12 cellular contexts compared by ENCODE assay signal in genomic region chr6:56374841-56375369, GRCh38.
A peak's percentile ranks its signal among the peaks of the same experiment; 100 is the strongest.
DNase-seq lines count a peak whose midpoint lies in the region; ATAC-seq and TF ChIP-seq lines count a peak whose summit lies in the region.
"Had no signal": no experiment of that assay in that cellular context is flagged by ENCODE, and none has a peak within 500 bp of the region (broad histone marks: within the 10 kb centered on the region; RNA-seq: fewer than 3 reads in every experiment).

No MANE protein-coding gene starts in this region.

- TF ChIP-seq CTCF in esophagus squamous epithelium (IDR thresholded peaks at IDR 0.05) (no peak), transverse colon (IDR thresholded peaks at IDR 0.05) (no peak)

- DNase-seq in M059J (ENCODE audit: low read depth) (peak; percentile 80), esophagus squamous epithelium (lab: John Stamatoyannopoulos, UW) (no peak), transverse colon (no peak), NCI-H524 treated with DMSO at 0.1 percent for 48 hours (lab: John Stamatoyannopoulos, UW) (no peak)
- no peak for DNase-seq in activated CD8-positive, alpha-beta memory T cell treated with anti-CD3 and anti-CD28 coated beads, Interleukin-2, amount 50 U/mL, for 4 hours
- DNase-seq: DMS53, NCI-H510A treated with DMSO at 0.1 percent for 48 hours, substantia nigra had no signal

- no peak for TF ChIP-seq EP300 in transverse colon (IDR thresholded peaks at IDR 0.05; ENCODE audit: low read depth)

- H3K36me3 ChIP-seq in esophagus squamous epithelium (no peaks in the 10 kb centered on the region), muscle layer of duodenum (ENCODE audit: control insufficient read depth in 1 of 2, insufficient read depth in 2 of 2, low read length in 2 of 2) (no peaks in the 10 kb centered on the region), transverse colon (no peaks in the 10 kb centered on the region)

- H3K9me3 ChIP-seq in esophagus squamous epithelium: no peaks in the 10 kb centered on the region
- no peaks in the 10 kb centered on the region for H3K9me3 ChIP-seq in muscle layer of duodenum (ENCODE audit: control insufficient read depth in 1 of 2, low read length in 2 of 2)
- no peaks in the 10 kb centered on the region for H3K9me3 ChIP-seq in transverse colon

- H3K4me1 ChIP-seq in esophagus squamous epithelium (peaks cover 8 to 60% (median 29%) of the 10 kb centered on the region in 3 donors), muscle layer of duodenum (ENCODE audit: control insufficient read depth in 1 of 2, insufficient read depth in 2 of 2, low read length in 2 of 2) (peaks cover 22% of the 10 kb centered on the region in 2 donors), transverse colon (peaks cover 11 to 31% (median 26%) of the 10 kb centered on the region in 4 donors)

- intact Hi-C loops in esophagus squamous epithelium (cut with DNase I) (no loop called here), transverse colon (cut with DNase I; ENCODE audit: low total_unique reads) (loop anchor here (10.0 kb wide), 1 partner anchor 60 kb away; no protein-coding TSS in a partner anchor)

- H3K4me3 ChIP-seq in esophagus squamous epithelium (peak overlapping the region in 1 of 4 donors; percentile 28), muscle layer of duodenum (ENCODE audit: low read depth in 1 of 2, low read length in 2 of 2) (peak overlapping the region in 1 of 2 donors; percentile 6), transverse colon (no peak overlapping the region)
- H3K4me3 ChIP-seq: SK-N-MC had no signal

- TF ChIP-seq POLR2A in esophagus squamous epithelium (IDR thresholded peaks at IDR 0.05) (no peak), transverse colon (IDR thresholded peaks at IDR 0.05) (no peak)

- ATAC-seq in HG02642 (IDR thresholded peaks at IDR 0.05; ENCODE audit: poor library complexity, unreplicated experiment) (no peak), GM18519 (IDR thresholded peaks at IDR 0.05; ENCODE audit: low FRiP score, unreplicated experiment) (no peak)

- WGBS in esophagus squamous epithelium, 2 donors: 60 to 70% methylated on average over 4 of the region's 4 CpGs
- WGBS in transverse colon (ENCODE audit: low coverage in 1 of 2), 2 donors: 51 to 55% methylated on average over 4 of the region's 4 CpGs

- H3K27me3 ChIP-seq in esophagus squamous epithelium (no peaks in the 10 kb centered on the region), muscle layer of duodenum (ENCODE audit: low read depth, low read length) (no peaks in the 10 kb centered on the region), transverse colon (no peaks in the 10 kb centered on the region)

- H3K27ac ChIP-seq in esophagus squamous epithelium (peak overlapping the region; percentile 23 to 90 (median 88)), muscle layer of duodenum (ENCODE audit: low read length) (peak overlapping the region; percentile 54), transverse colon (peak overlapping the region; percentile 66 to 83 (median 82))
- H3K27ac ChIP-seq: SK-N-MC had no signal

- in situ Hi-C loops in transverse colon (cut with MboI; ENCODE audit: low pct_ligation_motif_present in 1 of 4, low pct_unique_long_range_greater_than_20kb in 1 of 4, low sequenced_read_pairs in 3 of 4): no loop called here
